In genomic region chr22:42562282-42562681, GRCh38 we compare ENCODE assay signal across 12 cellular contexts. TPM values are rescaled to one million over a fixed set of nuclear protein-coding genes. Genes with fewer than 3 reads are reported as not detected.
DNase-seq lines count a peak whose midpoint lies in the region; ATAC-seq and TF ChIP-seq lines count a peak whose summit lies in the region.
"Had no signal": no experiment of that assay in that cellular context is flagged by ENCODE, and none has a peak within 500 bp of the region (broad histone marks: within the 10 kb centered on the region; RNA-seq: fewer than 3 reads in every experiment).

No MANE protein-coding gene starts in this region.

- TF ChIP-seq POLR2A in erythroblast (IDR thresholded peaks at IDR 0.05; ENCODE audit: low read length), result no peak

- H3K4me1 ChIP-seq in mesendoderm (ENCODE audit: control insufficient read depth, low read depth, low read length) (no peaks in the 10 kb centered on the region), PC-9 (replicated peaks; ENCODE audit: insufficient read depth) (no peaks in the 10 kb centered on the region), neuronal stem cell (ENCODE audit: control insufficient read depth in 2 of 2, insufficient read depth in 1 of 2, low read depth in 1 of 2, low read length in 2 of 2) (peaks cover 0 to 7% of the 10 kb centered on the region in 2 donors)

- H2BK120ac ChIP-seq in mesendoderm (ENCODE audit: low read depth, low read length) (no peak overlapping the region), neuronal stem cell (ENCODE audit: low read depth, low read length) (no peak overlapping the region)

- POLR2A ChIA-PET in PC-9 (lab: Charles Lee; ENCODE audit: unreplicated experiment), result interaction anchor here (0.7 kb wide), 1 partner anchor 483 kb away, joined by 3 read pairs; the partner anchor contains the start of gene SMDT1

- H4K20me1 ChIP-seq in PC-9 (ENCODE audit: insufficient read depth), result peaks cover 4% of the 10 kb centered on the region; the same call in 1 of the 2 replicates

- H4K91ac ChIP-seq in neuronal stem cell (ENCODE audit: low read depth, low read length, poor library complexity), result no peak overlapping the region

- H3K27ac ChIP-seq in WERI-Rb-1, result 0 out of 2 replicates have a peak overlapping the region, but pooled peaks have one; percentile 9
- no peak overlapping the region for H3K27ac ChIP-seq in mesendoderm (ENCODE audit: low read depth, low read length)
- no peak overlapping the region for H3K27ac ChIP-seq in PC-9
- H3K27ac ChIP-seq in neuronal stem cell (replicated peaks; ENCODE audit: low read length), result no peak overlapping the region
- H3K27ac ChIP-seq: SK-N-MC had no signal

- TF ChIP-seq CTCF in Calu3 (IDR thresholded peaks at IDR 0.05; ENCODE audit: unreplicated experiment) (no peak), WERI-Rb-1 (IDR thresholded peaks at IDR 0.05; ENCODE audit: low read depth, low read length) (no peak), PC-9 (conservative IDR thresholded peaks at IDR 0.05) (no peak)

- no peak for ATAC-seq in HG03521 (IDR thresholded peaks at IDR 0.05; ENCODE audit: unreplicated experiment)

- intact Hi-C loops in Calu3 (cut with micrococcal nuclease; ENCODE audit: unreplicated experiment), result no loop called here
- intact Hi-C loops in PC-9 (cut with micrococcal nuclease; ENCODE audit: unreplicated experiment), result no loop called here

- H3K27me3 ChIP-seq in WERI-Rb-1 (ENCODE audit: insufficient read depth, low read depth, severe bottlenecking), result no peaks in the 10 kb centered on the region
- H3K27me3 ChIP-seq in mesendoderm (ENCODE audit: insufficient read depth, low read length, poor library complexity), result no peaks in the 10 kb centered on the region
- no peaks in the 10 kb centered on the region for H3K27me3 ChIP-seq in PC-9 (ENCODE audit: insufficient read depth, low read depth)
- H3K27me3 ChIP-seq in neuronal stem cell (ENCODE audit: control insufficient read depth in 3 of 3, insufficient read depth in 3 of 3, low read depth in 1 of 3, low read length in 3 of 3), result no peaks in the 10 kb centered on the region

- H2AK5ac ChIP-seq in mesendoderm (ENCODE audit: low read length), result no peak overlapping the region
- H2AK5ac ChIP-seq in neuronal stem cell (ENCODE audit: low read depth, low read length), result no peak overlapping the region

- H3K4ac ChIP-seq in mesendoderm (ENCODE audit: low read depth, low read length) (no peak overlapping the region), neuronal stem cell (ENCODE audit: low read length) (no peak overlapping the region)

- H4K5ac ChIP-seq in mesendoderm (ENCODE audit: low read length), result no peak overlapping the region

- H3F3A ChIP-seq in PC-9 (ENCODE audit: insufficient read depth, low read depth), result peaks cover 14% of the 10 kb centered on the region; the same call in 1 of the 2 replicates

- no peak overlapping the region for H3K9ac ChIP-seq in mesendoderm (ENCODE audit: low read length)
- H3K9ac ChIP-seq in neuronal stem cell (ENCODE audit: low read depth, low read length, poor library complexity), result no peak overlapping the region

- H2AFZ ChIP-seq in PC-9 (no peak overlapping the region), neuronal stem cell (ENCODE audit: low read length) (no peak overlapping the region)

- in situ Hi-C loops in KBM-7 (cut with MboI; ENCODE audit: low pct_unique_long_range_greater_than_20kb, low sequenced_read_pairs), result no loop called here

- no peaks in the 10 kb centered on the region for H3K4me1 Mint-ChIP-seq in Calu3 (ENCODE audit: low read depth, unreplicated experiment)

- no peaks in the 10 kb centered on the region for H3K9me2 ChIP-seq in PC-9 (ENCODE audit: insufficient read depth)

- H3K79me1 ChIP-seq in mesendoderm (ENCODE audit: low read length), result no peaks in the 10 kb centered on the region
- peaks cover 2% of the 10 kb centered on the region for H3K79me1 ChIP-seq in neuronal stem cell (ENCODE audit: low read depth, low read length)

- no peak overlapping the region for H3K4me3 Mint-ChIP-seq in Calu3 (ENCODE audit: low read depth, unreplicated experiment)
- H3K4me3 Mint-ChIP-seq: activated CD4-positive, alpha-beta memory T cell treated with anti-CD3 and anti-CD28 coated beads for 36 hours; activated naive CD8-positive, alpha-beta T cell had no signal

- CTCF ChIA-PET in Calu3 (lab: Charles Lee) (no interaction called here), PC-9 (lab: Charles Lee) (no interaction called here)

- H2BK5ac ChIP-seq in mesendoderm (ENCODE audit: low read length) (no peak overlapping the region), neuronal stem cell (ENCODE audit: low read length) (no peak overlapping the region)

- H3K4me2 ChIP-seq in mesendoderm (ENCODE audit: low read length) (no peak overlapping the region), PC-9 (no peak overlapping the region), neuronal stem cell (ENCODE audit: insufficient read depth, low read length, poor library complexity, severe bottlenecking) (no peak overlapping the region)

- H3K23ac ChIP-seq in mesendoderm (ENCODE audit: low read length) (no peak overlapping the region), neuronal stem cell (ENCODE audit: low read depth, low read length, poor library complexity) (no peak overlapping the region)

- no peak overlapping the region for H3K18ac ChIP-seq in mesendoderm (ENCODE audit: low read length)
- H3K18ac ChIP-seq in neuronal stem cell (ENCODE audit: low read length), result no peak overlapping the region

- H3K9me3 ChIP-seq in WERI-Rb-1 (ENCODE audit: severe bottlenecking) (peaks cover 4% of the 10 kb centered on the region), PC-9 (ENCODE audit: insufficient read depth, low read depth) (no peaks in the 10 kb centered on the region), neuronal stem cell (replicated peaks in 1 of 2; ENCODE audit: control insufficient read depth in 2 of 2, insufficient read depth in 1 of 2, low read depth in 1 of 2, low read length in 2 of 2) (no peaks in the 10 kb centered on the region)

- no peak overlapping the region for H3K14ac ChIP-seq in neuronal stem cell (ENCODE audit: low read length)

- no peak overlapping the region for H2BK12ac ChIP-seq in neuronal stem cell (ENCODE audit: low read length)

- H3K36me3 ChIP-seq in WERI-Rb-1, result peaks cover 19% of the 10 kb centered on the region
- H3K36me3 ChIP-seq in mesendoderm (ENCODE audit: control insufficient read depth, insufficient read depth, low read length), result no peaks in the 10 kb centered on the region
- no peaks in the 10 kb centered on the region for H3K36me3 ChIP-seq in PC-9 (ENCODE audit: low read depth)
- H3K36me3 ChIP-seq in neuronal stem cell (replicated peaks in 1 of 2; ENCODE audit: control insufficient read depth in 2 of 2, insufficient read depth in 2 of 2, low read length in 2 of 2), result peaks cover 0 to 6% of the 10 kb centered on the region in 2 donors

- H2BK15ac ChIP-seq in mesendoderm (replicated peaks; ENCODE audit: low read depth), result no peak overlapping the region
- no peak overlapping the region for H2BK15ac ChIP-seq in neuronal stem cell (ENCODE audit: low read length)

- H3K27ac Mint-ChIP-seq in Calu3 (ENCODE audit: unreplicated experiment), result peak overlapping the region; percentile 55
- H3K27ac Mint-ChIP-seq: activated CD4-positive, alpha-beta memory T cell treated with anti-CD3 and anti-CD28 coated beads for 36 hours; activated naive CD8-positive, alpha-beta T cell had no signal

- H3K56ac ChIP-seq in mesendoderm (ENCODE audit: low read length), result no peak overlapping the region

- H3K4me3 ChIP-seq in WERI-Rb-1 (ENCODE audit: low read depth, low read length), result no peak overlapping the region
- H3K4me3 ChIP-seq in mesendoderm (ENCODE audit: low read length), result no peak overlapping the region
- H3K4me3 ChIP-seq in PC-9, result no peak overlapping the region
- no peak overlapping the region for H3K4me3 ChIP-seq in neuronal stem cell (ENCODE audit: low read length in 2 of 2)
- H3K4me3 ChIP-seq: SK-N-MC had no signal

- BruUV-seq in Calu3 (replicated peaks; lab: Mats Ljungman, UMichigan) (no TSS peak), PC-9 (replicated peaks; lab: Mats Ljungman, UMichigan) (no TSS peak)

- H3K27me3 Mint-ChIP-seq in Calu3 (ENCODE audit: unreplicated experiment), result no peaks in the 10 kb centered on the region
- H3K27me3 Mint-ChIP-seq: activated CD4-positive, alpha-beta memory T cell treated with anti-CD3 and anti-CD28 coated beads for 36 hours; activated naive CD8-positive, alpha-beta T cell had no signal

- no peaks in the 10 kb centered on the region for H3K9me3 Mint-ChIP-seq in Calu3 (ENCODE audit: low read depth, unreplicated experiment)
- H3K9me3 Mint-ChIP-seq: activated CD4-positive, alpha-beta memory T cell treated with anti-CD3 and anti-CD28 coated beads for 36 hours had no signal

- DNase-seq in Calu3 (no peak), KBM-7 (peak; percentile 95), WERI-Rb-1 (no peak), mesendoderm (peak; percentile 36), PC-9 (no peak), erythroblast (lab: John Stamatoyannopoulos, UW) (no peak), neuronal stem cell (ENCODE audit: low spot score) (no peak)
- DNase-seq: activated CD4-positive, alpha-beta memory T cell treated with anti-CD3 and anti-CD28 coated beads for 36 hours; NCI-H510A treated with DMSO at 0.1 percent for 48 hours had no signal

- no peak overlapping the region for H4K8ac ChIP-seq in mesendoderm (ENCODE audit: low read depth, low read length)
- no peak overlapping the region for H4K8ac ChIP-seq in neuronal stem cell (ENCODE audit: low read depth, low read length)

- H3K79me2 ChIP-seq in mesendoderm (ENCODE audit: control insufficient read depth, insufficient read depth, low read length), result no peaks in the 10 kb centered on the region
- no peaks in the 10 kb centered on the region for H3K79me2 ChIP-seq in PC-9 (ENCODE audit: low read depth)

- no CpG with 5 or more reads among the region's 8 CpGs for WGBS in mesendoderm (ENCODE audit: extremely low coverage, insufficient coverage, low lambda C conversion rate)
- no CpG with 5 or more reads among the region's 8 CpGs for WGBS in neuronal stem cell (ENCODE audit: extremely low coverage in 2 of 2, insufficient read length in 2 of 2, insufficient replicate concordance in 1 of 2), 2 donors

- H3K36me3 Mint-ChIP-seq in Calu3 (ENCODE audit: insufficient read depth, unreplicated experiment), result peaks cover 22% of the 10 kb centered on the region

RNA-seq across cellular contexts. Expression of gene SERHL2, which starts 8.5 kb away (rescaled TPM):
- total RNA-seq in Calu3 (2022) (0.45 and 0.76 TPM in 2 replicates), PC-9 (2021) (1.9 and 2.4 TPM in 2 replicates)
- 1.5 TPM for polyA plus RNA-seq in mesendoderm (2013, experiment 1 of 2)
- 1.2 TPM for polyA plus RNA-seq in mesendoderm (2013, experiment 2 of 2)
- 0.28 TPM for polyA plus RNA-seq in neuronal stem cell (2013, experiment 1 of 2)
- polyA plus RNA-seq in neuronal stem cell (2013, experiment 2 of 2), result 0.22 TPM

RNA-seq across cellular contexts. Expression of gene RRP7A, which starts 42.7 kb away (rescaled TPM):
- total RNA-seq in Calu3 (2022), result 64.7 and 71.4 TPM in 2 replicates
- 40.6 TPM for polyA plus RNA-seq in mesendoderm (2013, experiment 1 of 2)
- polyA plus RNA-seq in mesendoderm (2013, experiment 2 of 2), result 40.6 TPM
- total RNA-seq in PC-9 (2021), result 52.7 and 56.6 TPM in 2 replicates
- polyA plus RNA-seq in neuronal stem cell (2013, experiment 1 of 2), result 10.9 TPM
- polyA plus RNA-seq in neuronal stem cell (2013, experiment 2 of 2), result 10.8 TPM

RNA-seq across cellular contexts. Expression of gene POLDIP3, which starts 52.4 kb away (rescaled TPM):
- total RNA-seq in Calu3 (2022), result 59.4 and 60.1 TPM in 2 replicates
- 48.7 TPM for polyA plus RNA-seq in mesendoderm (2013, experiment 1 of 2)
- 47.6 TPM for polyA plus RNA-seq in mesendoderm (2013, experiment 2 of 2)
- 60.1 and 62.9 TPM in 2 replicates for total RNA-seq in PC-9 (2021)
- 68.6 TPM for polyA plus RNA-seq in neuronal stem cell (2013, experiment 1 of 2)
- 69.9 TPM for polyA plus RNA-seq in neuronal stem cell (2013, experiment 2 of 2)

Comparison
In these comparisons a context has a peak if more than half of its experiments do, and no peak if none do; other contexts are left out.
1. DNase-seq: peak in KBM-7 (single experiment) and mesendoderm (single experiment); none in Calu3 (single experiment), WERI-Rb-1 (single experiment), PC-9 (0 of 2), erythroblast (0 of 2) and neuronal stem cell (single experiment).